In the genomic region with DNA sequence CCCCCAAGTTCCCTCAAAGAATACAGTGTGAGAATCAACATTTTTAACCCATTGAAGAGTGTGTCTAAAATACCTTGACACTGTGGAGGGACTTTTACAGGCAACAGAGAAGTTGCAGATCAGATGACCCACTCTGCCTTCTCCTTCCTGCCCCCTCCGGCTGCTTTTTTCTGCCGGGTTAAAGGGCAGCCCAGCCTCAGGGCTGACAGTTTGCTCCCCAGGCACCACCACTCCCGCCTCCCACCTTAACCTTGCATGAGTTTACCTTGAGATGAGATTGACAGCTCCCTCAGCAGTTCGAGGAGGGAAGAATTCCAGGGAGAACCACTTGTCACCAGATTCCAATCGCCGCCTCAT, we compare ENCODE assay signal across 8 cellular contexts. TPM values are rescaled to one million over a fixed set of nuclear protein-coding genes. Genes with fewer than 3 reads are reported as not detected.
A peak's percentile ranks its signal among the peaks of the same experiment; 100 is the strongest.
DNase-seq lines count a peak whose midpoint lies in the region; ATAC-seq and TF ChIP-seq lines count a peak whose summit lies in the region.

No MANE protein-coding gene starts in this region.

- H3K4me1 ChIP-seq in RWPE2 (ENCODE audit: insufficient read depth, poor library complexity, severe bottlenecking) (peaks cover 11% of the 10 kb centered on the region), esophagus (ENCODE audit: control insufficient read depth in 2 of 2, insufficient read depth in 2 of 2, low read length in 1 of 2) (peaks cover 4 to 10% of the 10 kb centered on the region in 2 donors)

- peak; percentile 45 for DNase-seq in CD1c-positive myeloid dendritic cell (ENCODE audit: extremely low spot score)
- DNase-seq in RWPE2 (ENCODE audit: low spot score) = no peak
- DNase-seq in KBM-7 = no peak
- DNase-seq in A172 (ENCODE audit: low spot score) = no peak

- no peaks in the 10 kb centered on the region for H4K20me1 ChIP-seq in neural cell (ENCODE audit: insufficient read depth)

- in situ Hi-C loops in KBM-7 (cut with MboI; ENCODE audit: low pct_unique_long_range_greater_than_20kb, low sequenced_read_pairs) = no loop called here

- H3K4me3 ChIP-seq in RWPE2 (ENCODE audit: severe bottlenecking) (peak overlapping the region; percentile 34), esophagus (ENCODE audit: low read depth in 1 of 2, low read length in 2 of 2) (peak overlapping the region; percentile 39 to 50), neural cell (ENCODE audit: low read length) (peak overlapping the region; percentile 99)

- H3K27me3 ChIP-seq in RWPE2 (ENCODE audit: insufficient read depth, poor library complexity, severe bottlenecking) = no peaks in the 10 kb centered on the region
- H3K27me3 ChIP-seq in esophagus (ENCODE audit: control insufficient read depth in 1 of 2, insufficient read depth in 2 of 2, low read length in 2 of 2) = no peaks in the 10 kb centered on the region
- H3K27me3 ChIP-seq in neural cell (ENCODE audit: insufficient read depth, low read depth, low read length) = no peaks in the 10 kb centered on the region

- TF ChIP-seq CTCF in RWPE2 (IDR thresholded peaks at IDR 0.05; ENCODE audit: poor library complexity, severe bottlenecking) (no peak), neural cell (IDR thresholded peaks at IDR 0.05; ENCODE audit: poor library complexity, severe bottlenecking) (no peak)

- H3K36me3 ChIP-seq in RWPE2 (ENCODE audit: low read depth) = peaks cover 33% of the 10 kb centered on the region
- peaks cover 6 to 21% of the 10 kb centered on the region in 2 donors for H3K36me3 ChIP-seq in esophagus (ENCODE audit: control insufficient read depth in 2 of 2, insufficient read depth in 2 of 2, low read length in 1 of 2)
- no peaks in the 10 kb centered on the region for H3K36me3 ChIP-seq in neural cell (ENCODE audit: insufficient read depth, low read length)

- TF ChIP-seq EP300 in neural cell (conservative IDR thresholded peaks at IDR 0.05; ENCODE audit: poor library complexity, severe bottlenecking) = no peak

- H3K4me2 ChIP-seq in neural cell (ENCODE audit: low read length) = peak overlapping the region; percentile 57

- H3F3A ChIP-seq in neural cell (ENCODE audit: insufficient read depth, low read length, poor library complexity, severe bottlenecking) = no peaks in the 10 kb centered on the region

- TF ChIP-seq RAD21 in neural cell (conservative IDR thresholded peaks at IDR 0.05) = no peak

- 31% methylated on average over 6 of the region's 6 CpGs for WGBS in esophagus, 2 donors

- no peaks in the 10 kb centered on the region for H3K9me3 ChIP-seq in RWPE2 (ENCODE audit: severe bottlenecking)
- no peaks in the 10 kb centered on the region for H3K9me3 ChIP-seq in esophagus (ENCODE audit: control insufficient read depth in 2 of 2, insufficient read depth in 1 of 2, low read depth in 1 of 2, low read length in 1 of 2)
- H3K9me3 ChIP-seq in neural cell (ENCODE audit: low read length) = no peaks in the 10 kb centered on the region

- peak overlapping the region; percentile 66 for H3K9ac ChIP-seq in neural cell (ENCODE audit: low read length)

- H3K9me2 ChIP-seq in neural cell (ENCODE audit: insufficient read depth, low read length) = no peaks in the 10 kb centered on the region

- H2AFZ ChIP-seq in neural cell (ENCODE audit: low read depth, low read length) = no peak overlapping the region

- peaks cover 21% of the 10 kb centered on the region for H3K79me2 ChIP-seq in neural cell (replicated peaks; ENCODE audit: insufficient read depth, low read length)

- no peak; the same call in 2 of the 3 replicates for ATAC-seq in RWPE2 (ENCODE audit: low read depth)
- ATAC-seq in GM18873 (IDR thresholded peaks at IDR 0.05; ENCODE audit: low FRiP score, unreplicated experiment) = no peak
- ATAC-seq in HG02870 (IDR thresholded peaks at IDR 0.05; ENCODE audit: unreplicated experiment) = no peak

- peak overlapping the region; percentile 94 for H3K27ac ChIP-seq in RWPE2 (ENCODE audit: poor library complexity, severe bottlenecking)
- H3K27ac ChIP-seq in esophagus (ENCODE audit: low read depth in 2 of 2, low read length in 1 of 2) = peak overlapping the region; percentile 80 to 98
- H3K27ac ChIP-seq in neural cell (ENCODE audit: low read length) = peak overlapping the region; percentile 59

TF ChIP-seq in neural cell, 6 proteins besides CTCF, POLR2A, EP300 and RAD21:
- TF ChIP-seq, protein P1, sequence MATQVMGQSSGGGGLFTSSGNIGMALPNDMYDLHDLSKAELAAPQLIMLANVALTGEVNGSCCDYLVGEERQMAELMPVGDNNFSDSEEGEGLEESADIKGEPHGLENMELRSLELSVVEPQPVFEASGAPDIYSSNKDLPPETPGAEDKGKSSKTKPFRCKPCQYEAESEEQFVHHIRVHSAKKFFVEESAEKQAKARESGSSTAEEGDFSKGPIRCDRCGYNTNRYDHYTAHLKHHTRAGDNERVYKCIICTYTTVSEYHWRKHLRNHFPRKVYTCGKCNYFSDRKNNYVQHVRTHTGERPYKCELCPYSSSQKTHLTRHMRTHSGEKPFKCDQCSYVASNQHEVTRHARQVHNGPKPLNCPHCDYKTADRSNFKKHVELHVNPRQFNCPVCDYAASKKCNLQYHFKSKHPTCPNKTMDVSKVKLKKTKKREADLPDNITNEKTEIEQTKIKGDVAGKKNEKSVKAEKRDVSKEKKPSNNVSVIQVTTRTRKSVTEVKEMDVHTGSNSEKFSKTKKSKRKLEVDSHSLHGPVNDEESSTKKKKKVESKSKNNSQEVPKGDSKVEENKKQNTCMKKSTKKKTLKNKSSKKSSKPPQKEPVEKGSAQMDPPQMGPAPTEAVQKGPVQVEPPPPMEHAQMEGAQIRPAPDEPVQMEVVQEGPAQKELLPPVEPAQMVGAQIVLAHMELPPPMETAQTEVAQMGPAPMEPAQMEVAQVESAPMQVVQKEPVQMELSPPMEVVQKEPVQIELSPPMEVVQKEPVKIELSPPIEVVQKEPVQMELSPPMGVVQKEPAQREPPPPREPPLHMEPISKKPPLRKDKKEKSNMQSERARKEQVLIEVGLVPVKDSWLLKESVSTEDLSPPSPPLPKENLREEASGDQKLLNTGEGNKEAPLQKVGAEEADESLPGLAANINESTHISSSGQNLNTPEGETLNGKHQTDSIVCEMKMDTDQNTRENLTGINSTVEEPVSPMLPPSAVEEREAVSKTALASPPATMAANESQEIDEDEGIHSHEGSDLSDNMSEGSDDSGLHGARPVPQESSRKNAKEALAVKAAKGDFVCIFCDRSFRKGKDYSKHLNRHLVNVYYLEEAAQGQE (IDR thresholded peaks at IDR 0.05; ENCODE audit: borderline replicate concordance) = no peak
- TF ChIP-seq SMC3 (conservative IDR thresholded peaks at IDR 0.05; ENCODE audit: poor library complexity) = no peak
- no peak for TF ChIP-seq MXI1 (conservative IDR thresholded peaks at IDR 0.05; ENCODE audit: poor library complexity, severe bottlenecking)
- no peak for TF ChIP-seq POLR2AphosphoS5 (IDR thresholded peaks at IDR 0.05)
- TF ChIP-seq EZH2 (IDR thresholded peaks at IDR 0.05; ENCODE audit: borderline replicate concordance, insufficient read depth, low read length, poor library complexity, severe bottlenecking) = no peak
- no peak for TF ChIP-seq TAF1 (IDR thresholded peaks at IDR 0.05; ENCODE audit: low read depth)
TF ChIP-seq in neural cell: peak in this region for 0.

RNA-seq across cellular contexts. Expression of gene MTHFR, which starts 3.2 kb away (rescaled TPM):
- polyA plus RNA-seq in esophagus = 1 to 10 TPM; 8.2 to 9.4 TPM
- polyA plus RNA-seq in neural cell = 21.2 and 25.8 TPM in 2 replicates
- polyA minus RNA-seq in neural cell = 57.5 and 59.6 TPM in 2 replicates
- 3.5 and 4.6 TPM in 2 replicates for total RNA-seq in A172 (2014; rRNA removed; shearing (Covaris generic))

RNA-seq across cellular contexts. Expression of gene CLCN6, which starts 3.4 kb away (rescaled TPM):
- 1 to 10 TPM; 4.9 to 9.1 TPM for polyA plus RNA-seq in esophagus
- 12.5 and 15.6 TPM in 2 replicates for polyA plus RNA-seq in neural cell
- polyA minus RNA-seq in neural cell = 20.9 and 21.3 TPM in 2 replicates
- total RNA-seq in A172 (2014; rRNA removed; shearing (Covaris generic)) = 1.3 and 4.1 TPM in 2 replicates

RNA-seq across cellular contexts. Expression of gene C1orf167, which starts 40.6 kb away (rescaled TPM):
- polyA plus RNA-seq in esophagus = 1 to 10 TPM in 1 of 2 donors, under 1 TPM in 1; 0.98 to 1.3 TPM
- not detected in 2 replicates for polyA plus RNA-seq in neural cell
- polyA minus RNA-seq in neural cell = not detected in 2 replicates
- not detected in 2 replicates for total RNA-seq in A172 (2014; rRNA removed; shearing (Covaris generic))

RNA-seq across cellular contexts. Expression of gene NPPA, which starts 45.0 kb away (rescaled TPM):
- polyA plus RNA-seq in esophagus = under 1 TPM; 0.11 to 0.63 TPM
- not detected in 2 replicates for polyA plus RNA-seq in neural cell
- polyA minus RNA-seq in neural cell = not detected in 2 replicates
- not detected in 2 replicates for total RNA-seq in A172 (2014; rRNA removed; shearing (Covaris generic))

RNA-seq across cellular contexts. Expression of gene NPPB, which starts 56.2 kb away (rescaled TPM):
- polyA plus RNA-seq in esophagus (under 1 TPM; 0.66 to 0.83 TPM), neural cell (not detected in 2 replicates)
- not detected in 2 replicates for polyA minus RNA-seq in neural cell
- 6.5 and 12.8 TPM in 2 replicates for total RNA-seq in A172 (2014; rRNA removed; shearing (Covaris generic))

Comparison
In these comparisons a context has a peak if more than half of its experiments do, and no peak if none do; other contexts are left out.
1. H3K4me3 ChIP-seq: peak in every context shown above with its lines; median percentile 99 in neural cell; 44 in esophagus; 34 in RWPE2.